In the genomic region with DNA sequence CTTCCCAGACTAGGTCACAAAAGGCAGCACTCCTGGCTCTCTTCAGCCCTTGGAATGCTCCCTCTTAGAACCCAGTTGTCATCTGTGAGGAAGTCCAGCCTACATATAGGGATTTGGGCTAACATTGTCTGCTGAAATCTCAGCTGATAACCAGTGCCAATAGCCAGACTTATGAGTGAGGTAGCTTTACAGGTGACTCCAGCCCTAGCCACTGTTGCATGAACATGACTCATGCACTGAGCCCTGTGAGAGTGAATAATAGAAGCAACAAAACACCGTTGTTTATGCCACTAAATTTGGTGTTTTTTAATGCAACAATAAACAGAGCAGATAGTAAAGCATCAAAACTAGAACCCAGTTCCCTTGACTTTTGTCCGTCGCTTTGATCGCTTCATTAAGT, we compare ENCODE assay signal across 28 cellular contexts.
"Had no signal": no experiment of that assay in that cellular context is flagged by ENCODE, and none has a peak within 500 bp of the region (broad histone marks: within the 10 kb centered on the region; RNA-seq: fewer than 3 reads in every experiment).

No MANE protein-coding gene starts in this region.

- H3K27ac Mint-ChIP-seq: activated CD4-positive, alpha-beta memory T cell treated with anti-CD3 and anti-CD28 coated beads, Interleukin-2, amount 10 ng/mL, durations not matched to agents 7 days and 5 days; activated CD4-positive, alpha-beta T cell treated with anti-CD3 and anti-CD28 coated beads, Interleukin-2, amount 10 ng/mL, durations not matched to agents 7 days and 5 days; activated naive CD8-positive, alpha-beta T cell; activated T-helper 17 cell treated with anti-CD3 and anti-CD28 coated beads, Interleukin-2, amount 50 U/mL, for 72 hours; effector memory CD8-positive, alpha-beta T cell; T-helper 17 cell; T-helper 2 cell treated with Interferon-gamma antibody and Interleukin-4, amounts not matched to agents 5 μg/mL and 100 μg/mL, for 36 hours had no signal

- H3K4me3 Mint-ChIP-seq: activated CD4-positive, alpha-beta memory T cell treated with anti-CD3 and anti-CD28 coated beads, Interleukin-2, amount 10 ng/mL, durations not matched to agents 7 days and 5 days; activated CD4-positive, alpha-beta T cell treated with anti-CD3 and anti-CD28 coated beads, Interleukin-2, amount 10 ng/mL, durations not matched to agents 7 days and 5 days; activated naive CD8-positive, alpha-beta T cell; activated T-cell treated with anti-CD3 and anti-CD28 coated beads, Interleukin-2, amount 50 U/mL, for 4 hours; activated T-helper 17 cell treated with anti-CD3 and anti-CD28 coated beads, Interleukin-2, amount 50 U/mL, for 72 hours; effector memory CD8-positive, alpha-beta T cell; T-helper 17 cell; T-helper 2 cell treated with Interferon-gamma antibody and Interleukin-4, amounts not matched to agents 5 μg/mL and 100 μg/mL, for 36 hours had no signal

- H3K36me3 Mint-ChIP-seq: activated naive CD8-positive, alpha-beta T cell had no signal

- H3K27me3 ChIP-seq: brain microvascular endothelial cell had no signal

- H3K4me1 Mint-ChIP-seq: activated CD4-positive, alpha-beta memory T cell treated with anti-CD3 and anti-CD28 coated beads, Interleukin-2, amount 10 ng/mL, durations not matched to agents 7 days and 5 days; activated CD4-positive, alpha-beta T cell treated with anti-CD3 and anti-CD28 coated beads, Interleukin-2, amount 10 ng/mL, durations not matched to agents 7 days and 5 days; activated T-helper 17 cell treated with anti-CD3 and anti-CD28 coated beads, Interleukin-2, amount 50 U/mL, for 72 hours; T-helper 17 cell had no signal

- H3K9me3 Mint-ChIP-seq: activated CD4-positive, alpha-beta memory T cell treated with anti-CD3 and anti-CD28 coated beads, Interleukin-2, amount 10 ng/mL, durations not matched to agents 7 days and 5 days; activated T-cell treated with anti-CD3 and anti-CD28 coated beads, Interleukin-2, amount 50 U/mL, for 4 hours; T-helper 2 cell treated with Interferon-gamma antibody and Interleukin-4, amounts not matched to agents 5 μg/mL and 100 μg/mL, for 36 hours had no signal

- DNase-seq: activated CD4-positive, alpha-beta memory T cell treated with anti-CD3 and anti-CD28 coated beads, Interleukin-2, amount 10 ng/mL, durations not matched to agents 7 days and 5 days; activated CD4-positive, alpha-beta T cell treated with anti-CD3 and anti-CD28 coated beads for 1 hour; activated CD4-positive, alpha-beta T cell treated with anti-CD3 and anti-CD28 coated beads for 4 hours; activated CD4-positive, alpha-beta T cell treated with anti-CD3 and anti-CD28 coated beads, Interleukin-2, amount 10 ng/mL, durations not matched to agents 7 days and 5 days; activated CD4-positive, alpha-beta T cell treated with anti-CD3 and anti-CD28 coated beads, Interleukin-2, amount 50 U/mL, for 4 hours; activated CD4-positive, CD25-positive, alpha-beta regulatory T cell; activated effector memory CD4-positive, alpha-beta T cell treated with Interleukin-2 at 50 U/mL for 16 hours; activated gamma-delta T cell treated with Interleukin-2 at 50 U/mL for 16 hours; activated naive CD4-positive, alpha-beta T cell treated with anti-CD3 and anti-CD28 coated beads, Interleukin-2, amount 50 U/mL, for 16 hours; activated naive CD4-positive, alpha-beta T cell treated with Interleukin-2 at 50 U/mL for 16 hours; activated T-cell treated with anti-CD3 and anti-CD28 coated beads, Interleukin-2, amount 50 U/mL, for 4 hours; amniotic stem cell; anterior cingulate cortex; brain microvascular endothelial cell; caudate nucleus; cortex of kidney; dermis blood vessel endothelial cell; effector CD4-positive, alpha-beta T cell; effector memory CD8-positive, alpha-beta T cell; foreskin fibroblast; head of caudate nucleus; T-helper 1 cell; T-helper 17 cell; T1000 had no signal

- H3K27ac ChIP-seq: brain microvascular endothelial cell, epithelial cell of prostate had no signal

- H3K27me3 Mint-ChIP-seq: activated CD4-positive, alpha-beta memory T cell treated with anti-CD3 and anti-CD28 coated beads, Interleukin-2, amount 10 ng/mL, durations not matched to agents 7 days and 5 days; activated CD4-positive, alpha-beta T cell treated with anti-CD3 and anti-CD28 coated beads, Interleukin-2, amount 10 ng/mL, durations not matched to agents 7 days and 5 days; activated naive CD8-positive, alpha-beta T cell; effector memory CD8-positive, alpha-beta T cell had no signal

- H3K36me3 ChIP-seq: brain microvascular endothelial cell had no signal
